ENCODE assay signal across 13 cellular contexts in the genomic region with DNA sequence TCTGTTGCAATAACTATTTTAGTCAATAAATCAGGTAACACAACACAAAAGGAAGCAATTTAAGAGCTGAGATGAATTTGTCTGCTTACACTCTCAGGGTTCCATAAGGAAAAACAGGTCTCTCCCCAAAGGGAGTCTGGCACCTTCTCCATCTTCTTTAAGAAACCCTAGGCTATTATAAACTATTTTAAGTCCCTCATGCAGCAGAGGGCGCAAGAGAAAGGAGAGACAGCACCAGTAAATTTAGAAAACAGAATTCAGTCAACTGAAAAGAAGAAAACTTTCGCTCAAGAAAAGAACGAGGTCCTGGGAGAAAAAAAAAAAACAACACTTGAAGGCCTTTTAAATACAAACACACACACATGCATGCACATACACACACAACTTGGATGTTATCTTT. TPM values are rescaled to one million over a fixed set of nuclear protein-coding genes. Genes with fewer than 3 reads are reported as not detected.
DNase-seq lines count a peak whose midpoint lies in the region; ATAC-seq, FAIRE-seq and TF ChIP-seq lines count a peak whose summit lies in the region.
"Had no signal": no experiment of that assay in that cellular context is flagged by ENCODE, and none has a peak within 500 bp of the region (broad histone marks: within the 10 kb centered on the region; RNA-seq: fewer than 3 reads in every experiment).

No MANE protein-coding gene starts in this region.

- H3K4me1 ChIP-seq in cardiac muscle cell (ENCODE audit: low read depth): no peaks in the 10 kb centered on the region
- H3K4me1 ChIP-seq in small intestine (ENCODE audit: control insufficient read depth in 2 of 2, insufficient read depth in 1 of 2, low read depth in 1 of 2, low read length in 1 of 2): no peaks in the 10 kb centered on the region

- H3K9me3 Mint-ChIP-seq in activated T-helper 17 cell treated with anti-CD3 and anti-CD28 coated beads, Interleukin-2, amount 50 U/mL, for 72 hours: peaks cover 18% of the 10 kb centered on the region

- no peaks in the 10 kb centered on the region for H3K4me1 Mint-ChIP-seq in activated T-helper 17 cell treated with anti-CD3 and anti-CD28 coated beads, Interleukin-2, amount 50 U/mL, for 72 hours
- H3K4me1 Mint-ChIP-seq: naive B cell had no signal

- no peak overlapping the region for H3K4me3 ChIP-seq in cardiac muscle cell
- H3K4me3 ChIP-seq in retinal pigment epithelial cell (ENCODE audit: low read length): no peak overlapping the region
- no peak overlapping the region for H3K4me3 ChIP-seq in small intestine (ENCODE audit: low read depth in 1 of 2, low read length in 2 of 2)

- 64 to 86% (median 66%) methylated on average over 3 of the region's 3 CpGs for WGBS in small intestine, 3 donors

- H3K4me3 Mint-ChIP-seq in activated T-helper 17 cell treated with anti-CD3 and anti-CD28 coated beads, Interleukin-2, amount 50 U/mL, for 72 hours: no peak overlapping the region
- H3K4me3 Mint-ChIP-seq: naive B cell had no signal

- FAIRE-seq in small intestine (lab: Jason Lieb, UNC): no peak
- FAIRE-seq: frontal cortex had no signal

- intact Hi-C loops in left cardiac atrium (cut with DNase I): no loop called here

- TF ChIP-seq CTCF in cardiac muscle cell (IDR thresholded peaks at IDR 0.05; ENCODE audit: low read depth, low read length) (peak; percentile 44), LNCAP (IDR thresholded peaks at IDR 0.05) (peak; percentile 29; the same call in 1 of the 2 replicates), retinal pigment epithelial cell (conservative IDR thresholded peaks at IDR 0.05; ENCODE audit: low read depth, low read length) (peak; percentile 29), GM20000 (IDR thresholded peaks at IDR 0.05; ENCODE audit: extremely low read depth, missing control alignments) (no peak)

- H3K27me3 Mint-ChIP-seq in activated T-helper 17 cell treated with anti-CD3 and anti-CD28 coated beads, Interleukin-2, amount 50 U/mL, for 72 hours: peaks cover 5% of the 10 kb centered on the region

- no peaks in the 10 kb centered on the region for H3K27me3 ChIP-seq in cardiac muscle cell
- no peaks in the 10 kb centered on the region for H3K27me3 ChIP-seq in small intestine (ENCODE audit: control insufficient read depth in 2 of 2, insufficient read depth in 2 of 2, low read length in 2 of 2)

- no peaks in the 10 kb centered on the region for H3K36me3 Mint-ChIP-seq in activated T-helper 17 cell treated with anti-CD3 and anti-CD28 coated beads, Interleukin-2, amount 50 U/mL, for 72 hours (ENCODE audit: low read depth)

- DNase-seq in cardiac muscle cell (ENCODE audit: low read depth in 1 of 2, low spot score in 1 of 2): peak in 1 of 2 donors; percentile 63
- DNase-seq in left cardiac atrium: no peak
- DNase-seq in amniotic epithelial cell (ENCODE audit: low read depth): peak; percentile 59
- DNase-seq in retinal pigment epithelial cell (ENCODE audit: low read depth): no peak
- no peak for DNase-seq in small intestine
- no peak for DNase-seq in GM20000 (ENCODE audit: low spot score)
- DNase-seq: activated naive CD4-positive, alpha-beta T cell; naive B cell; stimulated activated CD4-positive, alpha-beta T cell treated with anti-CD3 and anti-CD28 coated beads, Interleukin-4, amount 100 ng/mL, for 24 hours had no signal

- no peak for ATAC-seq in left cardiac atrium
- ATAC-seq in activated T-helper 17 cell treated with anti-CD3 and anti-CD28 coated beads, Interleukin-2, amount 50 U/mL, for 72 hours (replicated peaks): no peak

- H3K27ac ChIP-seq in cardiac muscle cell (no peak overlapping the region), small intestine (ENCODE audit: low read depth in 1 of 2, low read length in 1 of 2) (no peak overlapping the region)

- no peak overlapping the region for H3K27ac Mint-ChIP-seq in activated T-helper 17 cell treated with anti-CD3 and anti-CD28 coated beads, Interleukin-2, amount 50 U/mL, for 72 hours

- H3K9me3 ChIP-seq in cardiac muscle cell (ENCODE audit: low read depth) (no peaks in the 10 kb centered on the region), small intestine (ENCODE audit: control insufficient read depth, low read depth) (no peaks in the 10 kb centered on the region)

- H3K36me3 ChIP-seq in cardiac muscle cell (no peaks in the 10 kb centered on the region), small intestine (ENCODE audit: control insufficient read depth in 2 of 2, insufficient read depth in 2 of 2, low read length in 2 of 2) (no peaks in the 10 kb centered on the region)

RNA-seq across cellular contexts. Expression of a gene that starts 19.1 kb away (rescaled TPM):
- total RNA-seq in cardiac muscle cell: 9.3 and 14.3 TPM in 2 replicates
- 10.6 and 21.7 TPM in 2 replicates for polyA plus RNA-seq in cardiac muscle cell
- total RNA-seq in left cardiac atrium: 1 to 10 TPM; 4.5 to 9.6 TPM
- not detected for total RNA-seq in activated T-helper 17 cell treated with anti-CD3 and anti-CD28 coated beads, Interleukin-2, amount 50 U/mL, for 72 hours
- polyA plus RNA-seq in small intestine: 1 to 10 TPM in 2 of 3 donors, not detected in 1; 1.1 to 2.4 TPM
- total RNA-seq: T-helper 1 cell treated with Interleukin-12 subunit alpha and Interleukin-12 subunit beta and Interleukin-4 antibody, amounts not matched to agents 30 ng/mL and 1 ng/mL, for 36 hours had no signal

RNA-seq across cellular contexts. Expression of a gene that starts 52.2 kb away (rescaled TPM):
- total RNA-seq in cardiac muscle cell (6.6 and 16.1 TPM in 2 replicates), left cardiac atrium (10 to 100 TPM; 18.4 to 25.0 TPM)
- polyA plus RNA-seq in cardiac muscle cell (25.1 and 46.5 TPM in 2 replicates), small intestine (10 to 100 TPM; 14.0 to 15.7 (median 14.6) TPM)
- 10 to 100 TPM; 32.4 to 62.9 TPM for total RNA-seq in activated T-helper 17 cell treated with anti-CD3 and anti-CD28 coated beads, Interleukin-2, amount 50 U/mL, for 72 hours

Comparison
In these comparisons a context has a peak if more than half of its experiments do, and no peak if none do; other contexts are left out.
1. RNA of a gene that starts 19.1 kb away (total RNA-seq): 9.3 to 14.3 TPM in cardiac muscle cell and 4.5 to 9.6 TPM in left cardiac atrium; not detected in activated T-helper 17 cell treated with anti-CD3 and anti-CD28 coated beads, Interleukin-2, amount 50 U/mL, for 72 hours; every median in the first group is over 4 times any median in the second.